Comparison of ENCODE assay signal across 21 cellular contexts in the genomic region with DNA sequence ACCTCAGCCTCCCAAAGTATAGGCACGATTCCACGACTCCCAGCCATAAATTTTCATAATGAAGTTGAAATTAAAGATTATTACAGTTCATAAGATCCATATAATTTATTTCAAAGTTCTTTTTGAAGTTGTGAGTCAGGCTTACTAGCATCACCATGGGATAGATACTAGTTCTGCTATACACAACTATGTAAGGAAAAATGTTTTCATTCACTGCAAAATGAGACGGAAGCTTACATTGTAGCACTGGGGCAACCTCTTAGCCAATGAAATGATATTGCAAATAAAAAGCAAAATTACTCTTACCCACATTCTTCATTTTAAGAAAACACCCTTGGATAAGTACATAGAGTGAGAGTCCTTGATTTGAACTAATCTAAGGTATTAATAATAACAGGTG. TPM values are rescaled to one million over a fixed set of nuclear protein-coding genes. Genes with fewer than 3 reads are reported as not detected.
"Had no signal": no experiment of that assay in that cellular context is flagged by ENCODE, and none has a peak within 500 bp of the region (broad histone marks: within the 10 kb centered on the region; RNA-seq: fewer than 3 reads in every experiment).

No MANE protein-coding gene starts in this region.

- ATAC-seq: effector memory CD8-positive, alpha-beta T cell; lower lobe of right lung; natural killer cell treated with Interleukin-12 subunit alpha and Interleukin-12 subunit beta and Interleukin-15 and Interleukin-18, amount 100 ng/mL, for 72 hours; stimulated activated naive CD8-positive, alpha-beta T cell treated with anti-CD3 and anti-CD28 coated beads, Interleukin-15, Interleukin-2, amounts not matched to agents 100 U/mL and 50 U/mL, for 24 hours had no signal

- H3K27ac Mint-ChIP-seq: activated naive CD8-positive, alpha-beta T cell treated with anti-CD3 and anti-CD28 coated beads, Interleukin-2, amount 10 ng/mL, durations not matched to agents 7 days and 5 days; activated T-helper 1 cell treated with anti-CD3 and anti-CD28 coated beads, Interleukin-12 subunit alpha, Interleukin-12 subunit beta, Interleukin-2, Interleukin-4 antibody, amounts not matched to agents 30 ng/mL and 10 ng/mL and 1 ng/mL, durations not matched to agents 14 hours and 24 hours and 36 hours; effector memory CD8-positive, alpha-beta T cell; natural killer cell treated with Interleukin-12 subunit alpha and Interleukin-12 subunit beta and Interleukin-15 and Interleukin-18, amount 100 ng/mL, for 72 hours had no signal

- H3K36me3 ChIP-seq: lower lobe of right lung, tibial artery, WERI-Rb-1 had no signal

- H3K4me3 Mint-ChIP-seq: activated naive CD8-positive, alpha-beta T cell treated with anti-CD3 and anti-CD28 coated beads, Interleukin-2, amount 10 ng/mL, durations not matched to agents 7 days and 5 days; activated T-helper 1 cell treated with anti-CD3 and anti-CD28 coated beads, Interleukin-12 subunit alpha, Interleukin-12 subunit beta, Interleukin-2, Interleukin-4 antibody, amounts not matched to agents 30 ng/mL and 10 ng/mL and 1 ng/mL, durations not matched to agents 14 hours and 24 hours and 36 hours; effector memory CD8-positive, alpha-beta T cell; natural killer cell treated with Interleukin-12 subunit alpha and Interleukin-12 subunit beta and Interleukin-15 and Interleukin-18, amount 100 ng/mL, for 72 hours had no signal

- H3K27ac ChIP-seq: lower lobe of right lung, tibial artery, WERI-Rb-1 had no signal

- H3K9me3 Mint-ChIP-seq: activated naive CD8-positive, alpha-beta T cell treated with anti-CD3 and anti-CD28 coated beads, Interleukin-2, amount 10 ng/mL, durations not matched to agents 7 days and 5 days; activated T-helper 1 cell treated with anti-CD3 and anti-CD28 coated beads, Interleukin-12 subunit alpha, Interleukin-12 subunit beta, Interleukin-2, Interleukin-4 antibody, amounts not matched to agents 30 ng/mL and 10 ng/mL and 1 ng/mL, durations not matched to agents 14 hours and 24 hours and 36 hours; effector memory CD8-positive, alpha-beta T cell; natural killer cell treated with Interleukin-12 subunit alpha and Interleukin-12 subunit beta and Interleukin-15 and Interleukin-18, amount 100 ng/mL, for 72 hours had no signal

- H3K27me3 ChIP-seq: tibial artery had no signal

- DNase-seq: activated CD4-positive, alpha-beta T cell treated with anti-CD3 and anti-CD28 coated beads, Interleukin-2, amount 50 U/mL, for 4 hours; activated naive CD8-positive, alpha-beta T cell treated with anti-CD3 and anti-CD28 coated beads, Interleukin-2, amount 10 ng/mL, durations not matched to agents 7 days and 5 days; activated T-cell treated with anti-CD3 and anti-CD28 coated beads for 4 hours; effector memory CD8-positive, alpha-beta T cell; foreskin melanocyte; glutamatergic neuron; hippocampal formation; islet precursor cell; lower lobe of right lung; retina; stimulated activated CD4-positive, alpha-beta T cell treated with anti-CD3 and anti-CD28 coated beads, Interleukin-2, amount 100 ng/mL, for 24 hours; stimulated activated naive CD8-positive, alpha-beta T cell treated with anti-CD3 and anti-CD28 coated beads, Interleukin-15, Interleukin-2, amounts not matched to agents 100 U/mL and 50 U/mL, for 24 hours; substantia nigra; tibial artery; WERI-Rb-1 had no signal

- H3K9me3 ChIP-seq: lower lobe of right lung, tibial artery had no signal

- H3K4me3 ChIP-seq: lower lobe of right lung, tibial artery had no signal

- H3K36me3 Mint-ChIP-seq: activated naive CD8-positive, alpha-beta T cell treated with anti-CD3 and anti-CD28 coated beads, Interleukin-2, amount 10 ng/mL, durations not matched to agents 7 days and 5 days; natural killer cell treated with Interleukin-12 subunit alpha and Interleukin-12 subunit beta and Interleukin-15 and Interleukin-18, amount 100 ng/mL, for 72 hours had no signal

RNA-seq across cellular contexts. Expression of a gene that starts 18.8 kb away (rescaled TPM):
- total RNA-seq: activated T-helper 1 cell treated with anti-CD3 and anti-CD28 coated beads, Interleukin-12 subunit alpha, Interleukin-12 subunit beta, Interleukin-2, Interleukin-4 antibody, amounts not matched to agents 30 ng/mL and 10 ng/mL and 1 ng/mL, durations not matched to agents 14 hours and 24 hours and 36 hours; cardiac septum; dermis microvascular lymphatic vessel endothelial cell; natural killer cell treated with Interleukin-12 subunit alpha and Interleukin-12 subunit beta and Interleukin-15 and Interleukin-18, amount 100 ng/mL, for 72 hours; posterior vena cava; T-helper 2 cell treated with Interferon-gamma antibody and Interleukin-4, amounts not matched to agents 100 ng/mL and 5 ng/mL, for 36 hours had no signal
